Comparison of ENCODE assay signal across 16 cellular contexts in genomic region chr3:15645246-15645645, GRCh38. TPM values are rescaled to one million over a fixed set of nuclear protein-coding genes. Genes with fewer than 3 reads are reported as not detected.
DNase-seq lines count a peak whose midpoint lies in the region; ATAC-seq and TF ChIP-seq lines count a peak whose summit lies in the region.
"Had no signal": no experiment of that assay in that cellular context is flagged by ENCODE, and none has a peak within 500 bp of the region (broad histone marks: within the 10 kb centered on the region; RNA-seq: fewer than 3 reads in every experiment).

No MANE protein-coding gene starts in this region.

- H3K36me3 ChIP-seq in DND-41 (ENCODE audit: insufficient read depth, low read length): no peaks in the 10 kb centered on the region
- H3K36me3 ChIP-seq in adipocyte (ENCODE audit: control insufficient read depth, insufficient read depth, low read length, severe bottlenecking): peaks cover 14% of the 10 kb centered on the region
- peaks cover 0 to 7% (median 5%) of the 10 kb centered on the region in 3 donors for H3K36me3 ChIP-seq in skeletal muscle tissue (ENCODE audit: control insufficient read depth in 3 of 3, insufficient read depth in 3 of 3, low read length in 3 of 3)
- H3K36me3 ChIP-seq: colonic mucosa had no signal

- H3K27ac Mint-ChIP-seq in immature natural killer cell: peak overlapping the region in 5 of 6 donors; percentile 41 to 87 (median 60)
- H3K27ac Mint-ChIP-seq: naive thymus-derived CD8-positive, alpha-beta T cell; stimulated activated naive CD8-positive, alpha-beta T cell treated with anti-CD3 and anti-CD28 coated beads, Interleukin-15, amount 100 ng/mL, for 72 hours had no signal

- no peak overlapping the region for H2AFZ ChIP-seq in DND-41 (ENCODE audit: low read depth, low read length)

- H4K20me1 ChIP-seq in DND-41 (ENCODE audit: insufficient read depth, low read length): no peaks in the 10 kb centered on the region

- H3K27ac ChIP-seq in DND-41 (ENCODE audit: low read length): peak overlapping the region; percentile 92
- H3K27ac ChIP-seq in skeletal muscle tissue (ENCODE audit: low read depth, low read length): peak overlapping the region; percentile 87
- H3K27ac ChIP-seq: colonic mucosa had no signal

- peaks cover 2 to 7% (median 4%) of the 10 kb centered on the region in 3 donors for H3K27me3 Mint-ChIP-seq in immature natural killer cell (ENCODE audit: low read depth in 3 of 3)

- no peaks in the 10 kb centered on the region for H3K79me2 ChIP-seq in DND-41 (ENCODE audit: insufficient read depth, low read length)

- H3K4me3 Mint-ChIP-seq in immature natural killer cell: peak overlapping the region; percentile 70 to 83 (median 77)
- H3K4me3 Mint-ChIP-seq: stimulated activated naive CD8-positive, alpha-beta T cell treated with anti-CD3 and anti-CD28 coated beads, Interleukin-15, amount 100 ng/mL, for 72 hours had no signal

- no peak for TF ChIP-seq CTCF in DND-41 (IDR thresholded peaks at IDR 0.05; ENCODE audit: borderline replicate concordance, extremely low read depth, low read length, poor library complexity, severe bottlenecking)

- H3K4me1 Mint-ChIP-seq in immature natural killer cell: peaks cover 54 to 58% of the 10 kb centered on the region in 2 donors

- H3K9me3 ChIP-seq in DND-41 (ENCODE audit: insufficient read depth, low read length, severe bottlenecking) (no peaks in the 10 kb centered on the region), adipocyte (ENCODE audit: control insufficient read depth, low read length) (no peaks in the 10 kb centered on the region), skeletal muscle tissue (ENCODE audit: control insufficient read depth in 3 of 3, low read length in 3 of 3) (no peaks in the 10 kb centered on the region)
- H3K9me3 ChIP-seq: Caco-2, colonic mucosa had no signal

- no peak overlapping the region for H3K4me3 ChIP-seq in DND-41 (ENCODE audit: low read depth in 1 of 2, low read length in 2 of 2)
- no peak overlapping the region for H3K4me3 ChIP-seq in adipocyte (ENCODE audit: low read length)
- no peak overlapping the region for H3K4me3 ChIP-seq in skeletal muscle tissue (ENCODE audit: low read length in 3 of 3)
- H3K4me3 ChIP-seq: colonic mucosa had no signal

- H3K36me3 Mint-ChIP-seq in immature natural killer cell: peaks cover 3 to 31% (median 11%) of the 10 kb centered on the region in 3 donors

- DNase-seq in DND-41 (no peak), adipocyte (ENCODE audit: low read depth) (no peak), immature natural killer cell (no peak), NCI-H1417 treated with DMSO at 0.1 percent for 48 hours (lab: John Stamatoyannopoulos, UW) (no peak), NCI-H526 (lab: John Stamatoyannopoulos, UW) (no peak)
- DNase-seq in activated naive CD4-positive, alpha-beta T cell treated with Interleukin-2 at 50 U/mL for 16 hours: no peak
- no peak for DNase-seq in activated CD8-positive, alpha-beta memory T cell treated with anti-CD3 and anti-CD28 coated beads, Interleukin-2, amount 50 U/mL, for 4 hours
- DNase-seq: activated CD4-positive, CD25-positive, alpha-beta regulatory T cell treated with anti-CD3 and anti-CD28 coated beads, Interleukin-2, amount 50 U/mL, for 72 hours; Caco-2; colonic mucosa; naive thymus-derived CD8-positive, alpha-beta T cell; NCI-H1694 treated with DMSO at 0.1 percent for 48 hours; NCI-H345; SIG-M5; stimulated activated naive CD8-positive, alpha-beta T cell treated with anti-CD3 and anti-CD28 coated beads, Interleukin-15, amount 100 ng/mL, for 72 hours had no signal

- H3K4me1 ChIP-seq in DND-41 (ENCODE audit: insufficient read depth, low read length): peaks cover 66% of the 10 kb centered on the region
- peaks cover 36% of the 10 kb centered on the region for H3K4me1 ChIP-seq in adipocyte (ENCODE audit: control insufficient read depth, insufficient read depth, low read length)
- peaks cover 38 to 43% (median 39%) of the 10 kb centered on the region in 3 donors for H3K4me1 ChIP-seq in skeletal muscle tissue (ENCODE audit: control insufficient read depth in 3 of 3, insufficient read depth in 3 of 3, low read length in 3 of 3)
- H3K4me1 ChIP-seq: Caco-2, colonic mucosa had no signal

- H3K9me3 Mint-ChIP-seq in immature natural killer cell: no peaks in the 10 kb centered on the region
- H3K9me3 Mint-ChIP-seq: naive thymus-derived CD8-positive, alpha-beta T cell had no signal

- no peaks in the 10 kb centered on the region for H3K27me3 ChIP-seq in DND-41 (ENCODE audit: insufficient read depth, low read length, poor library complexity)
- H3K27me3 ChIP-seq in adipocyte (replicated peaks; ENCODE audit: control insufficient read depth, insufficient read depth, low read length): no peaks in the 10 kb centered on the region
- H3K27me3 ChIP-seq in skeletal muscle tissue (ENCODE audit: control insufficient read depth in 3 of 3, insufficient read depth in 3 of 3, low read length in 3 of 3): no peaks in the 10 kb centered on the region
- H3K27me3 ChIP-seq: colonic mucosa had no signal

- H3K9ac ChIP-seq in DND-41 (ENCODE audit: low read depth, low read length) (peak overlapping the region; percentile 16; the same call in 1 of the 2 replicates), adipocyte (ENCODE audit: low read length) (peak overlapping the region; percentile 65), skeletal muscle tissue (ENCODE audit: low read depth in 1 of 3, low read length in 3 of 3) (peak overlapping the region in 2 of 3 donors; percentile 24 to 46)

- no peak for ATAC-seq in DND-41 (ENCODE audit: insufficient read depth, low read depth)
- ATAC-seq: naive thymus-derived CD8-positive, alpha-beta T cell; stimulated activated naive CD8-positive, alpha-beta T cell treated with anti-CD3 and anti-CD28 coated beads, Interleukin-15, amount 100 ng/mL, for 72 hours had no signal

- H3K4me2 ChIP-seq in DND-41 (ENCODE audit: insufficient read depth, low read length): peak overlapping the region; percentile 28; the same call in 1 of the 2 replicates

RNA-seq across cellular contexts. Expression of gene BTD, which starts 43.7 kb away (rescaled TPM):
- 10 to 100 TPM; 25.0 to 32.7 (median 32.3) TPM for polyA plus RNA-seq in immature natural killer cell
- total RNA-seq in skeletal muscle tissue: 23.0 TPM

RNA-seq across cellular contexts. Expression of gene HACL1, which starts 43.9 kb away (rescaled TPM):
- 10 to 100 TPM; 29.9 to 38.9 (median 32.3) TPM for polyA plus RNA-seq in immature natural killer cell
- 16.7 TPM for total RNA-seq in skeletal muscle tissue
